Comparison of ENCODE assay signal across 8 cellular contexts in genomic region chr15:101258238-101259144, GRCh38. TPM values are rescaled to one million over a fixed set of nuclear protein-coding genes. Genes with fewer than 3 reads are reported as not detected.
DNase-seq lines count a peak whose midpoint lies in the region; ATAC-seq and TF ChIP-seq lines count a peak whose summit lies in the region.

No MANE protein-coding gene starts in this region.

- DNase-seq in EH (ENCODE audit: low read depth) (peak; percentile 76), NCI-H446 treated with DMSO at 0.1 percent for 48 hours (lab: John Stamatoyannopoulos, UW) (peak; percentile 5), fibroblast of gingiva (ENCODE audit: low read depth) (peak; percentile 69), nephron progenitor cell (peak; percentile 55)
- DNase-seq in activated CD8-positive, alpha-beta memory T cell treated with anti-CD3 and anti-CD28 coated beads, Interleukin-2, amount 10 ng/mL, durations not matched to agents 7 days and 5 days, result peak; percentile 69

- peak; percentile 79 for TF ChIP-seq CTCF in nephron progenitor cell (IDR thresholded peaks at IDR 0.05)

- H3K27ac Mint-ChIP-seq in activated CD8-positive, alpha-beta memory T cell treated with anti-CD3 and anti-CD28 coated beads, Interleukin-2, amount 10 ng/mL, durations not matched to agents 7 days and 5 days, result no peak overlapping the region
- no peak overlapping the region for H3K27ac Mint-ChIP-seq in nephron progenitor cell

- H3K27me3 Mint-ChIP-seq in activated CD8-positive, alpha-beta memory T cell treated with anti-CD3 and anti-CD28 coated beads, Interleukin-2, amount 10 ng/mL, durations not matched to agents 7 days and 5 days, result peaks cover 21% of the 10 kb centered on the region
- peaks cover 3% of the 10 kb centered on the region for H3K27me3 Mint-ChIP-seq in nephron progenitor cell (ENCODE audit: low read depth, poor library complexity)

- peaks cover 34% of the 10 kb centered on the region for H3K4me1 Mint-ChIP-seq in activated CD8-positive, alpha-beta memory T cell treated with anti-CD3 and anti-CD28 coated beads, Interleukin-2, amount 10 ng/mL, durations not matched to agents 7 days and 5 days
- peaks cover 43% of the 10 kb centered on the region for H3K4me1 Mint-ChIP-seq in nephron progenitor cell

- H3K9me3 Mint-ChIP-seq in activated CD8-positive, alpha-beta memory T cell treated with anti-CD3 and anti-CD28 coated beads, Interleukin-2, amount 10 ng/mL, durations not matched to agents 7 days and 5 days (ENCODE audit: low read depth), result no peaks in the 10 kb centered on the region
- no peaks in the 10 kb centered on the region for H3K9me3 Mint-ChIP-seq in nephron progenitor cell

- CTCF ChIA-PET in activated CD8-positive, alpha-beta memory T cell treated with anti-CD3 and anti-CD28 coated beads, Interleukin-2, amount 10 ng/mL, durations not matched to agents 7 days and 5 days (lab: Charles Lee), result interaction anchor here (0.7 to 20.8 kb wide), 34 partner anchors 9 to 908 kb away, joined by 3 to 244 read pairs (median 5); partner anchors contain the start of genes LRRK1 and SNRPA1

- no peaks in the 10 kb centered on the region for H3K36me3 Mint-ChIP-seq in activated CD8-positive, alpha-beta memory T cell treated with anti-CD3 and anti-CD28 coated beads, Interleukin-2, amount 10 ng/mL, durations not matched to agents 7 days and 5 days
- no peaks in the 10 kb centered on the region for H3K36me3 Mint-ChIP-seq in nephron progenitor cell (ENCODE audit: low read depth)

- no peak overlapping the region for H3K4me3 Mint-ChIP-seq in activated CD8-positive, alpha-beta memory T cell treated with anti-CD3 and anti-CD28 coated beads, Interleukin-2, amount 10 ng/mL, durations not matched to agents 7 days and 5 days
- H3K4me3 Mint-ChIP-seq in nephron progenitor cell, result peak overlapping the region; percentile 67

- ATAC-seq in HG02610 (IDR thresholded peaks at IDR 0.05; ENCODE audit: unreplicated experiment), result peak; percentile 46
- ATAC-seq in activated CD8-positive, alpha-beta memory T cell treated with anti-CD3 and anti-CD28 coated beads, Interleukin-2, amount 10 ng/mL, durations not matched to agents 7 days and 5 days, result peak; percentile 71
- no peak for ATAC-seq in GM18858 (IDR thresholded peaks at IDR 0.05; ENCODE audit: unreplicated experiment)
- ATAC-seq in HG03097 (IDR thresholded peaks at IDR 0.05; ENCODE audit: low FRiP score, unreplicated experiment), result no peak

RNA-seq across cellular contexts. Expression of gene CHSY1, which starts 6.6 kb away (rescaled TPM):
- 10 to 100 TPM; 50.5 to 59.4 TPM for total RNA-seq in activated CD8-positive, alpha-beta memory T cell treated with anti-CD3 and anti-CD28 coated beads, Interleukin-2, amount 10 ng/mL, durations not matched to agents 7 days and 5 days

RNA-seq across cellular contexts. Expression of gene SELENOS, which starts 18.8 kb away (rescaled TPM):
- total RNA-seq in activated CD8-positive, alpha-beta memory T cell treated with anti-CD3 and anti-CD28 coated beads, Interleukin-2, amount 10 ng/mL, durations not matched to agents 7 days and 5 days, result 10 to 100 TPM; 33.1 to 49.0 TPM

RNA-seq across cellular contexts. Expression of gene SNRPA1, which starts 36.6 kb away (rescaled TPM):
- total RNA-seq in activated CD8-positive, alpha-beta memory T cell treated with anti-CD3 and anti-CD28 coated beads, Interleukin-2, amount 10 ng/mL, durations not matched to agents 7 days and 5 days, result 100 to 1,000 TPM; 132 to 151 TPM

Comparison
In these comparisons a context has a peak if more than half of its experiments do, and no peak if none do; other contexts are left out.
1. DNase-seq: peak in every context shown above with its lines; median percentile 76 in EH; 69 in activated CD8-positive, alpha-beta memory T cell treated with anti-CD3 and anti-CD28 coated beads, Interleukin-2, amount 10 ng/mL, durations not matched to agents 7 days and 5 days; 69 in fibroblast of gingiva; 55 in nephron progenitor cell; 5 in NCI-H446 treated with DMSO at 0.1 percent for 48 hours.
2. ATAC-seq: peak in HG02610 (single experiment) and activated CD8-positive, alpha-beta memory T cell treated with anti-CD3 and anti-CD28 coated beads, Interleukin-2, amount 10 ng/mL, durations not matched to agents 7 days and 5 days (single experiment); none in GM18858 (single experiment) and HG03097 (single experiment).